In genomic region chr17:67566656-67567055, GRCh38 we compare ENCODE assay signal across 20 cellular contexts.
A peak's percentile ranks its signal among the peaks of the same experiment; 100 is the strongest.
DNase-seq lines count a peak whose midpoint lies in the region; ATAC-seq, FAIRE-seq and TF ChIP-seq lines count a peak whose summit lies in the region.
"Had no signal": no experiment of that assay in that cellular context is flagged by ENCODE, and none has a peak within 500 bp of the region (broad histone marks: within the 10 kb centered on the region; RNA-seq: fewer than 3 reads in every experiment).

No MANE protein-coding gene starts in this region.

- peaks cover 45% of the 10 kb centered on the region for H3K36me3 Mint-ChIP-seq in endodermal cell (ENCODE audit: low read depth)
- H3K36me3 Mint-ChIP-seq in progenitor cell of endocrine pancreas (ENCODE audit: insufficient read depth), result peaks cover 6% of the 10 kb centered on the region

- 77% methylated on average over 3 of the region's 3 CpGs for WGBS in HepG2 (ENCODE audit: low lambda C conversion rate)
- 93% methylated on average over 3 of the region's 3 CpGs for WGBS in right lobe of liver (ENCODE audit: insufficient coverage, low coverage, low lambda C conversion rate, missing lambda C conversion rate)
- 88 to 98% methylated on average over 1 to 3 of the region's 3 CpGs for WGBS in endodermal cell (ENCODE audit: insufficient coverage in 1 of 2, insufficient read length in 1 of 2), 2 experiments

- H2AFZ ChIP-seq in HepG2 (ENCODE audit: low read length), result no peak overlapping the region
- H2AFZ ChIP-seq: GM23248 had no signal

- H3K27ac Mint-ChIP-seq in endodermal cell (no peak overlapping the region), progenitor cell of endocrine pancreas (no peak overlapping the region)

- ATAC-seq in HepG2 (no peak), right lobe of liver (no peak)
- ATAC-seq: GM12878 had no signal

- no peak overlapping the region for H3K27ac ChIP-seq in HepG2 (ENCODE audit: extremely low read length, insufficient read depth, low read length)
- H3K27ac ChIP-seq in right lobe of liver, result no peak overlapping the region
- H3K27ac ChIP-seq in endodermal cell (ENCODE audit: low read depth, low read length), result no peak overlapping the region
- H3K27ac ChIP-seq: BLaER1, GM23248, HL-60 had no signal

- TF ChIP-seq POLR2A in HepG2 (IDR thresholded peaks at IDR 0.05; ENCODE audit: insufficient read depth in 1 of 2, low read depth in 2 of 2, low read length in 2 of 2) (no peak), right lobe of liver (IDR thresholded peaks at IDR 0.05) (no peak)

- H3K9ac ChIP-seq in HepG2 (ENCODE audit: insufficient read depth, low read depth, low read length), result no peak overlapping the region
- no peak overlapping the region for H3K9ac ChIP-seq in endodermal cell (ENCODE audit: extremely low read depth, low read length, poor library complexity, severe bottlenecking)
- H3K9ac ChIP-seq: BLaER1, GM23248 had no signal

- H3K36me3 ChIP-seq in HepG2 (replicated peaks in 1 of 2; ENCODE audit: control insufficient read depth in 1 of 2, insufficient read depth in 2 of 2, low read length in 2 of 2), result no peaks in the 10 kb centered on the region
- H3K36me3 ChIP-seq in right lobe of liver, result no peaks in the 10 kb centered on the region
- peaks cover 4% of the 10 kb centered on the region for H3K36me3 ChIP-seq in endodermal cell (ENCODE audit: control insufficient read depth, insufficient read depth, low read length)

- no peak for TF ChIP-seq EP300 in HepG2 (IDR thresholded peaks at IDR 0.05; ENCODE audit: low read depth in 2 of 2, low read length in 2 of 2)
- TF ChIP-seq EP300 in HepG2 (CRISPR knock-in tag; IDR thresholded peaks at IDR 0.05; ENCODE audit: borderline replicate concordance), result no peak

- in situ Hi-C loops in HepG2 (cut with HindIII; ENCODE audit: extremely low pct_ligation_motif_present, low pct_unique_long_range_greater_than_20kb), result no loop called here

- H3K4me2 ChIP-seq in HepG2 (ENCODE audit: low read depth, low read length), result no peak overlapping the region
- H3K4me2 ChIP-seq: BLaER1 had no signal

- intact Hi-C loops in HepG2 (cut with micrococcal nuclease; ENCODE audit: unreplicated experiment) (no loop called here), right lobe of liver (cut with DNase I) (no loop called here)

- no TSS peak for BruUV-seq in HepG2 (replicated peaks; lab: Mats Ljungman, UMichigan)

- no peaks in the 10 kb centered on the region for H4K20me1 ChIP-seq in HepG2 (ENCODE audit: insufficient read depth, low read length)
- H4K20me1 ChIP-seq: BLaER1 had no signal

- POLR2A ChIA-PET in HepG2 (lab: Yijun Ruan, JAX), result no interaction called here

- no peaks in the 10 kb centered on the region for H3K79me2 ChIP-seq in HepG2 (ENCODE audit: insufficient read depth, low read length)

- H3K9me3 ChIP-seq in HepG2 (ENCODE audit: low read length), result no peaks in the 10 kb centered on the region
- H3K9me3 ChIP-seq in right lobe of liver, result no peaks in the 10 kb centered on the region
- peaks cover 16% of the 10 kb centered on the region for H3K9me3 ChIP-seq in endodermal cell (ENCODE audit: control insufficient read depth, low read length)
- H3K9me3 ChIP-seq: BLaER1 had no signal

- H3K9me3 Mint-ChIP-seq in endodermal cell (peaks cover 8% of the 10 kb centered on the region), progenitor cell of endocrine pancreas (ENCODE audit: low read depth) (peaks cover 4% of the 10 kb centered on the region)
- H3K9me3 Mint-ChIP-seq: CD14-positive monocyte had no signal

- H3K4me3 ChIP-seq in HepG2 (replicated peaks in 1 of 3; ENCODE audit: insufficient read depth in 1 of 3, low read depth in 2 of 3, low read length in 3 of 3), result no peak overlapping the region
- H3K4me3 ChIP-seq in right lobe of liver, result no peak overlapping the region
- no peak overlapping the region for H3K4me3 ChIP-seq in endodermal cell (ENCODE audit: low read length)
- H3K4me3 ChIP-seq: BLaER1, GM12878, GM23248 had no signal

- H3K4me1 Mint-ChIP-seq in endodermal cell (no peaks in the 10 kb centered on the region), progenitor cell of endocrine pancreas (ENCODE audit: low read depth) (no peaks in the 10 kb centered on the region)

- TF ChIP-seq RAD21 in HepG2 (CRISPR knock-in tag; IDR thresholded peaks at IDR 0.05), result no peak

- CTCF ChIA-PET in HepG2 (lab: Yijun Ruan, JAX; ENCODE audit: low intra/inter-chr PET ratio, low total read pairs), result no interaction called here

- H3K27me3 ChIP-seq in HepG2 (ENCODE audit: control insufficient read depth in 1 of 2, insufficient read depth in 2 of 2, low read length in 2 of 2) (no peaks in the 10 kb centered on the region), right lobe of liver (no peaks in the 10 kb centered on the region), endodermal cell (ENCODE audit: control insufficient read depth, insufficient read depth, low read length, poor library complexity, severe bottlenecking) (no peaks in the 10 kb centered on the region)
- H3K27me3 ChIP-seq: BLaER1 had no signal

- no peaks in the 10 kb centered on the region for H3K27me3 Mint-ChIP-seq in endodermal cell (ENCODE audit: insufficient read depth)
- H3K27me3 Mint-ChIP-seq in progenitor cell of endocrine pancreas, result no peaks in the 10 kb centered on the region
- H3K27me3 Mint-ChIP-seq: CD4-positive, alpha-beta memory T cell had no signal

- no peak overlapping the region for H3K4me3 Mint-ChIP-seq in endodermal cell
- no peak overlapping the region for H3K4me3 Mint-ChIP-seq in progenitor cell of endocrine pancreas (ENCODE audit: low read depth)
- H3K4me3 Mint-ChIP-seq: CD14-positive monocyte; CD4-positive, alpha-beta memory T cell had no signal

- DNase-seq in HepG2 (ENCODE audit: low spot score) (no peak), right lobe of liver (no peak), endodermal cell (peak; percentile 25), islet precursor cell (peak; percentile 29), EL (no peak), inferior parietal cortex (ENCODE audit: extremely low spot score) (no peak), amniotic stem cell (lab: John Stamatoyannopoulos, UW) (no peak), progenitor cell of endocrine pancreas (ENCODE audit: low spot score, unreplicated experiment) (no peak)
- DNase-seq: 8988T; CD4-positive, alpha-beta memory T cell; DMS153; DMS79; GF-D8; GM23248; HCEC 1CT; IMR-90 had no signal

- TF ChIP-seq CTCF in HepG2 (CRISPR knock-in tag; IDR thresholded peaks at IDR 0.05) (no peak), right lobe of liver (IDR thresholded peaks at IDR 0.05) (no peak), endodermal cell (conservative IDR thresholded peaks at IDR 0.05) (no peak), progenitor cell of endocrine pancreas (IDR thresholded peaks at IDR 0.05; ENCODE audit: unreplicated experiment) (no peak)

- no peaks in the 10 kb centered on the region for H3K4me1 ChIP-seq in HepG2 (ENCODE audit: insufficient read depth, low read length)
- no peaks in the 10 kb centered on the region for H3K4me1 ChIP-seq in right lobe of liver
- no peaks in the 10 kb centered on the region for H3K4me1 ChIP-seq in endodermal cell (ENCODE audit: control insufficient read depth, insufficient read depth, low read length)

- FAIRE-seq in HepG2 (lab: Jason Lieb, UNC), result no peak
- FAIRE-seq: GM12878 had no signal

TF ChIP-seq in HepG2, 621 proteins besides CTCF, POLR2A, EP300 and RAD21:
- TF ChIP-seq ZNF629 (CRISPR knock-in tag; conservative IDR thresholded peaks at IDR 0.05), result peak; percentile 40; the same call in 1 of the 2 replicates
- no peak for TF ChIP-seq ZKSCAN1 (IDR thresholded peaks at IDR 0.05; ENCODE audit: low read length)

Comparison
In these comparisons a context has a peak if more than half of its experiments do, and no peak if none do; other contexts are left out.
1. DNase-seq: peak in endodermal cell (single experiment) and islet precursor cell (single experiment); none in HepG2 (single experiment), right lobe of liver (0 of 3), EL (single experiment), inferior parietal cortex (single experiment), amniotic stem cell (single experiment) and progenitor cell of endocrine pancreas (single experiment).